ENCODE assay signal across 8 cellular contexts in the genomic region with DNA sequence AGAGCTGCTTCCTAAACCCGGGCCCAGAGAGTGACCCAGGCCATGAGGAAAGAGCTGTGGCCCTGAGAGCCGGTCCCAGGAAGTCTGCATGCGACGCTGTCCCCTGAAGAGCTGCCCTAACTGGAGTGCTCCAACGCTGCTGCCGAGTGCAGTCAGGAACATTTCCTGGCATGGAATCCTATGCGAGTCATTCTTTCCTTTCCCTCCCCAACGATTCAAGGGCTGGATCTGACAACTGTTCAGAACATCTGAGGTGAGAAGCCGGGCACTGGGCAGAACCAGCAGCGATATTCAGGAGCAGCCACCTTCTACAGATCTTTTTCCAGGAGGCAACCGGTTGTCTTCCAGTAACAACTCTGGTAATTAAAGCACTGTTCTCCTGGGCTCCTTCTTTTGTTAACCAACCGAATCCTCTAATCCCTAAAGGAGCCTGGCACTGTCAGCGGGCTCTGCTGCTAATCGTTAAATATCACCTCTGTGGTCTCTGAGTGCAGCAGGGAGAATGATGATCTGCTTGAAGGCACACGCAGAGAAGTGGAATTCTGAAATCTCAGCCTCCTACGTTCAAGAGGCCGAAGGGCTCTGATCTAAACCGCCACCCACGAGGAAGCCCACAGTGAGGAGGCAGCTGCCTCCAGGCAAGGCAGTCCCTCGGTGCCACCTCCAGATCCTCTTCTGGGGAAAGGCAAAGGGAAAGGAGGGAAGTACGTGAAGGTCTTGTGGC. TPM values are rescaled to one million over a fixed set of nuclear protein-coding genes. Genes with fewer than 3 reads are reported as not detected.
DNase-seq lines count a peak whose midpoint lies in the region; ATAC-seq, FAIRE-seq and TF ChIP-seq lines count a peak whose summit lies in the region.

No MANE protein-coding gene starts in this region.

- no peak for FAIRE-seq in small intestine (lab: Jason Lieb, UNC)

- POLR2A ChIA-PET in MCF 10A (lab: Yijun Ruan, JAX): interaction anchor here (0.7 kb wide), 1 partner anchor 98 kb away, joined by 3 read pairs; no protein-coding TSS in a partner anchor

- no peak for ATAC-seq in GM21381 (IDR thresholded peaks at IDR 0.05; ENCODE audit: unreplicated experiment)
- no peak for ATAC-seq in GM21447 (IDR thresholded peaks at IDR 0.05; ENCODE audit: unreplicated experiment)

- H3K4me1 ChIP-seq in small intestine (ENCODE audit: control insufficient read depth in 2 of 2, insufficient read depth in 1 of 2, low read depth in 1 of 2, low read length in 1 of 2): peaks cover 4 to 28% of the 10 kb centered on the region in 2 donors

- BruUV-seq in MCF 10A (replicated peaks; lab: Mats Ljungman, UMichigan): no TSS peak

- H3K27me3 ChIP-seq in kidney epithelial cell (ENCODE audit: control insufficient read depth, insufficient read depth, low read length) (no peaks in the 10 kb centered on the region), small intestine (ENCODE audit: control insufficient read depth in 2 of 2, insufficient read depth in 2 of 2, low read length in 2 of 2) (no peaks in the 10 kb centered on the region)

- TF ChIP-seq CTCF in MCF 10A (IDR thresholded peaks at IDR 0.05; ENCODE audit: unreplicated experiment): no peak
- TF ChIP-seq CTCF in kidney epithelial cell (IDR thresholded peaks at IDR 0.05; ENCODE audit: insufficient read depth, low read length, poor library complexity, severe bottlenecking): no peak

- peak overlapping the region; percentile 84 for H3K27ac Mint-ChIP-seq in activated T-cell treated with anti-CD3 and anti-CD28 coated beads, Interleukin-2, amount 50 U/mL, for 24 hours
- peak overlapping the region; percentile 65 for H3K27ac Mint-ChIP-seq in MCF 10A (ENCODE audit: low read depth, unreplicated experiment)

- CTCF ChIA-PET in MCF 10A (lab: Yijun Ruan, JAX): interaction anchor here (0.5 to 1.4 kb wide), 7 partner anchors 10 to 705 kb away, joined by 3 to 4 read pairs (median 3); no protein-coding TSS in a partner anchor

- H3K36me3 ChIP-seq in kidney epithelial cell (ENCODE audit: control insufficient read depth, insufficient read depth, low read length) (no peaks in the 10 kb centered on the region), small intestine (ENCODE audit: control insufficient read depth in 2 of 2, insufficient read depth in 2 of 2, low read length in 2 of 2) (peaks cover 2 to 11% of the 10 kb centered on the region in 2 donors)

- no peaks in the 10 kb centered on the region for H3K9me3 ChIP-seq in small intestine (ENCODE audit: control insufficient read depth, low read depth)

- H3K4me3 Mint-ChIP-seq in activated T-cell treated with anti-CD3 and anti-CD28 coated beads, Interleukin-2, amount 50 U/mL, for 24 hours: no peak overlapping the region
- H3K4me3 Mint-ChIP-seq in MCF 10A (ENCODE audit: unreplicated experiment): no peak overlapping the region

- WGBS in small intestine, 3 donors: 32 to 44% (median 41%) methylated on average over 21 of the region's 21 CpGs

- H3K4me3 ChIP-seq in kidney epithelial cell (ENCODE audit: low read depth, low read length): no peak overlapping the region
- no peak overlapping the region for H3K4me3 ChIP-seq in small intestine (ENCODE audit: low read depth in 1 of 2, low read length in 2 of 2)

- peak overlapping the region in 1 of 2 donors; percentile 84 for H3K27ac ChIP-seq in small intestine (ENCODE audit: low read depth in 1 of 2, low read length in 1 of 2)

- no peaks in the 10 kb centered on the region for H3K27me3 Mint-ChIP-seq in activated T-cell treated with anti-CD3 and anti-CD28 coated beads, Interleukin-2, amount 50 U/mL, for 24 hours
- no peaks in the 10 kb centered on the region for H3K27me3 Mint-ChIP-seq in MCF 10A (ENCODE audit: insufficient read depth, unreplicated experiment)

- peak; percentile 19 for DNase-seq in activated T-cell treated with anti-CD3 and anti-CD28 coated beads, Interleukin-2, amount 50 U/mL, for 24 hours
- DNase-seq in activated T-cell treated with anti-CD3 and anti-CD28 coated beads, Interleukin-2, amount 50 U/mL, for 48 hours: no peak
- DNase-seq in MCF 10A (ENCODE audit: unreplicated experiment): peak; percentile 48
- peak; percentile 73 for DNase-seq in kidney epithelial cell (ENCODE audit: low read depth)
- DNase-seq in small intestine: peak; percentile 47
- DNase-seq in NCI-H1436 treated with DMSO at 0.1 percent for 48 hours (lab: John Stamatoyannopoulos, UW): no peak

- intact Hi-C loops in MCF 10A (cut with micrococcal nuclease): loop anchor here (1.0 kb wide), 1 partner anchor 353 kb away; no protein-coding TSS in a partner anchor

- H3K36me3 Mint-ChIP-seq in activated T-cell treated with anti-CD3 and anti-CD28 coated beads, Interleukin-2, amount 50 U/mL, for 24 hours (ENCODE audit: low read depth): peaks cover 69% of the 10 kb centered on the region
- peaks cover 12% of the 10 kb centered on the region for H3K36me3 Mint-ChIP-seq in MCF 10A (ENCODE audit: insufficient read depth, unreplicated experiment)

- H3K9me3 Mint-ChIP-seq in activated T-cell treated with anti-CD3 and anti-CD28 coated beads, Interleukin-2, amount 50 U/mL, for 24 hours: no peaks in the 10 kb centered on the region
- no peaks in the 10 kb centered on the region for H3K9me3 Mint-ChIP-seq in MCF 10A (ENCODE audit: unreplicated experiment)

- peaks cover 76% of the 10 kb centered on the region for H3K4me1 Mint-ChIP-seq in activated T-cell treated with anti-CD3 and anti-CD28 coated beads, Interleukin-2, amount 50 U/mL, for 24 hours (ENCODE audit: low read depth)
- H3K4me1 Mint-ChIP-seq in MCF 10A (ENCODE audit: insufficient read depth, unreplicated experiment): peaks cover 17% of the 10 kb centered on the region

RNA-seq across cellular contexts. Expression of a gene that starts 55.8 kb away (rescaled TPM):
- total RNA-seq in MCF 10A (2022): 0.29 and 0.30 TPM in 2 replicates
- 0.79 and 1.5 TPM in 2 replicates for total RNA-seq in kidney epithelial cell
- 1 to 10 TPM in 1 of 3 donors, not detected in 2; 2.4 TPM for polyA plus RNA-seq in small intestine

Comparison
In these comparisons a context has a peak if more than half of its experiments do, and no peak if none do; other contexts are left out.
1. DNase-seq: peak in activated T-cell treated with anti-CD3 and anti-CD28 coated beads, Interleukin-2, amount 50 U/mL, for 24 hours (single experiment), MCF 10A (single experiment), kidney epithelial cell (single experiment) and small intestine (single experiment); none in activated T-cell treated with anti-CD3 and anti-CD28 coated beads, Interleukin-2, amount 50 U/mL, for 48 hours (0 of 2) and NCI-H1436 treated with DMSO at 0.1 percent for 48 hours (single experiment).